ENCODE assay signal across 18 cellular contexts in the genomic region with DNA sequence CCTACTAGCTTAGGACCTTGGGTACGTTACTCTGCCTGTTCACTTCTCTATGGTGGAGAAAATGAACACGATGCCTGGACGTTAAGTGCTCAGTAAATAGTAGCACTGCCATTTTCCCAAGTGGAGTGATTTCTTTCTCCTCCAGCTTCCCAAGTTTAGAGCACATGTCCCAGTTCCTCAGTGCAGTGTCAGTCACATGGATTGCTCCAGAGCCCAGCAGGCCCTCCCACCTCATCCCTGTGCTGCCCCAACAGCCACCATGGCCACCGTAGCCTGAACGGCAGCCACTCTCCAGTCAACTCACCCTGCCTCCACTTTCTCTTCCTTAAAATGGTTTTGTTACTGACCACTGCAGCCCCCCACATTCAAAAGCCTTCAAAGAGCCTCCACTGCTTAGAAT. TPM values are rescaled to one million over a fixed set of nuclear protein-coding genes. Genes with fewer than 3 reads are reported as not detected.
DNase-seq lines count a peak whose midpoint lies in the region; ATAC-seq and TF ChIP-seq lines count a peak whose summit lies in the region.
"Had no signal": no experiment of that assay in that cellular context is flagged by ENCODE, and none has a peak within 500 bp of the region (broad histone marks: within the 10 kb centered on the region; RNA-seq: fewer than 3 reads in every experiment).

No MANE protein-coding gene starts in this region.

- H3K27me3 Mint-ChIP-seq in H9 (ENCODE audit: low read depth), result no peaks in the 10 kb centered on the region
- peaks cover 4% of the 10 kb centered on the region for H3K27me3 Mint-ChIP-seq in neural progenitor cell (ENCODE audit: insufficient read depth, low read depth)
- H3K27me3 Mint-ChIP-seq: activated naive CD8-positive, alpha-beta T cell treated with anti-CD3 and anti-CD28 coated beads, Interleukin-2, amount 10 ng/mL, durations not matched to agents 7 days and 5 days; natural killer cell treated with Interleukin-12 subunit alpha and Interleukin-12 subunit beta and Interleukin-15 and Interleukin-18, amount 100 ng/mL, for 72 hours had no signal

- H2BK20ac ChIP-seq in H9 (ENCODE audit: low read depth, low read length, poor library complexity, severe bottlenecking), result no peak overlapping the region

- H2BK15ac ChIP-seq in H9 (ENCODE audit: low read depth, low read length), result no peak overlapping the region

- no peak overlapping the region for H3K4me3 ChIP-seq in A673 (ENCODE audit: low read depth, low read length, poor library complexity, severe bottlenecking)
- no peak overlapping the region for H3K4me3 ChIP-seq in neural progenitor cell
- H3K4me3 ChIP-seq in ovary, result no peak overlapping the region
- H3K4me3 ChIP-seq: body of pancreas, spleen had no signal

- H3K4me1 ChIP-seq in A673 (ENCODE audit: insufficient read depth, low read length, poor library complexity, severe bottlenecking) (peaks cover 36% of the 10 kb centered on the region), H9 (ENCODE audit: insufficient read depth, low read length) (no peaks in the 10 kb centered on the region; the same call in 1 of the 2 replicates), neural progenitor cell (peaks cover 45% of the 10 kb centered on the region), ovary (ENCODE audit: insufficient read depth) (peaks cover 12% of the 10 kb centered on the region)

- H3K9ac ChIP-seq in H9 (ENCODE audit: extremely low read depth, insufficient read length, low read length) (no peak overlapping the region), neural progenitor cell (no peak overlapping the region)
- H3K9ac ChIP-seq: KMS-11 had no signal

- no peak overlapping the region for H2AFZ ChIP-seq in H9 (ENCODE audit: low read length)
- no peak overlapping the region for H2AFZ ChIP-seq in neural progenitor cell (replicated peaks)

- H2BK12ac ChIP-seq in H9 (ENCODE audit: insufficient read length, low read depth, low read length), result no peak overlapping the region

- H3K27me3 ChIP-seq in A673 (replicated peaks; ENCODE audit: insufficient read depth, low read depth, low read length, poor library complexity), result no peaks in the 10 kb centered on the region
- H3K27me3 ChIP-seq in H9 (ENCODE audit: insufficient read depth, low read length), result no peaks in the 10 kb centered on the region
- H3K27me3 ChIP-seq in neural progenitor cell, result no peaks in the 10 kb centered on the region
- H3K27me3 ChIP-seq in ovary, result no peaks in the 10 kb centered on the region
- H3K27me3 ChIP-seq: body of pancreas, spleen had no signal

- no peak overlapping the region for H3K4me2 ChIP-seq in H9 (ENCODE audit: insufficient read depth, insufficient read length, low read length)
- H3K4me2 ChIP-seq in neural progenitor cell, result no peak overlapping the region
- H3K4me2 ChIP-seq: KMS-11 had no signal

- no peak overlapping the region for H4K5ac ChIP-seq in H9 (ENCODE audit: insufficient read length, low read depth, low read length)

- no peaks in the 10 kb centered on the region for H3K79me2 ChIP-seq in H9 (ENCODE audit: insufficient read depth, low read length)
- peaks cover 48% of the 10 kb centered on the region for H3K79me2 ChIP-seq in neural progenitor cell (ENCODE audit: low read depth)

- H3K36me3 ChIP-seq in A673 (ENCODE audit: insufficient read depth, low read length, poor library complexity, severe bottlenecking), result peaks cover 64% of the 10 kb centered on the region
- H3K36me3 ChIP-seq in neural progenitor cell, result peaks cover 13% of the 10 kb centered on the region
- no peaks in the 10 kb centered on the region for H3K36me3 ChIP-seq in ovary

- peak overlapping the region in 2 of 3 experiments; percentile 13 to 88; a peak in 3 of 7 replicates for H3K27ac Mint-ChIP-seq in H9
- H3K27ac Mint-ChIP-seq in neural progenitor cell, result peak overlapping the region; percentile 87
- H3K27ac Mint-ChIP-seq: activated naive CD8-positive, alpha-beta T cell treated with anti-CD3 and anti-CD28 coated beads, Interleukin-2, amount 10 ng/mL, durations not matched to agents 7 days and 5 days; activated T-cell treated with anti-CD3 and anti-CD28 coated beads, Interleukin-2, amount 50 U/mL, for 72 hours; natural killer cell treated with Interleukin-12 subunit alpha and Interleukin-12 subunit beta and Interleukin-15 and Interleukin-18, amount 100 ng/mL, for 72 hours had no signal

- H3K27ac ChIP-seq in A673 (ENCODE audit: low read depth, low read length, poor library complexity, severe bottlenecking), result peak overlapping the region; percentile 41
- no peak overlapping the region for H3K27ac ChIP-seq in H9 (ENCODE audit: insufficient read length, low read depth, low read length)
- peak overlapping the region; percentile 96 for H3K27ac ChIP-seq in caudate nucleus (ENCODE audit: low read depth, low read length)
- peak overlapping the region; percentile 32 for H3K27ac ChIP-seq in neural progenitor cell
- H3K27ac ChIP-seq in ovary, result no peak overlapping the region
- H3K27ac ChIP-seq: body of pancreas, KMS-11, spleen had no signal

- TF ChIP-seq CTCF in A673 (conservative IDR thresholded peaks at IDR 0.05; ENCODE audit: low read depth, low read length) (no peak), H9 (conservative IDR thresholded peaks at IDR 0.05) (no peak), neural progenitor cell (IDR thresholded peaks at IDR 0.05) (no peak), ovary (IDR thresholded peaks at IDR 0.05) (no peak)

- CTCF ChIA-PET in A673 (lab: Charles Lee), result interaction anchor here (0.7 kb wide), 1 partner anchor 100 kb away, joined by 3 read pairs; a partner anchor contains a TSS

- DNase-seq in A673 (ENCODE audit: low spot score), result no peak
- no peak for DNase-seq in H9
- DNase-seq in caudate nucleus (lab: John Stamatoyannopoulos, UW), result no peak
- DNase-seq in neural progenitor cell (ENCODE audit: low spot score), result no peak
- DNase-seq in ovary, result no peak
- DNase-seq in hippocampal formation (lab: John Stamatoyannopoulos, UW), result no peak
- DNase-seq: activated CD4-positive, CD25-positive, alpha-beta regulatory T cell; activated naive CD8-positive, alpha-beta T cell treated with anti-CD3 and anti-CD28 coated beads, Interleukin-2, amount 10 ng/mL, durations not matched to agents 7 days and 5 days; activated T-cell treated with anti-CD3 and anti-CD28 coated beads, Interleukin-2, amount 50 U/mL, for 72 hours; body of pancreas; islet precursor cell; mesenchymal stem cell; NCI-H2029; SHP77; spleen had no signal

- H4K20me1 ChIP-seq in H9 (ENCODE audit: control insufficient read depth, insufficient read depth, insufficient read length) (no peaks in the 10 kb centered on the region), neural progenitor cell (ENCODE audit: low read depth) (peaks cover 60% of the 10 kb centered on the region)

- no peak overlapping the region for H2AK5ac ChIP-seq in H9 (ENCODE audit: insufficient read length, low read length)

- H4K91ac ChIP-seq in H9 (ENCODE audit: insufficient read length, low read depth, low read length), result no peak overlapping the region

- H3F3A ChIP-seq in neural progenitor cell (ENCODE audit: low read depth), result peaks cover 81% of the 10 kb centered on the region

- POLR2A ChIA-PET in A673 (lab: Charles Lee; ENCODE audit: low non-redundant PET), result interaction anchor here (1.2 kb wide), 1 partner anchor 34 kb away, joined by 3 read pairs; no protein-coding TSS in a partner anchor

- no peaks in the 10 kb centered on the region for H3K23me2 ChIP-seq in H9 (ENCODE audit: insufficient read length, low read depth, low read length, poor library complexity, severe bottlenecking)

- TF ChIP-seq POLR2A in ovary (IDR thresholded peaks at IDR 0.05), result no peak

- no peak for ATAC-seq in HG02885 (IDR thresholded peaks at IDR 0.05; ENCODE audit: poor library complexity, unreplicated experiment)
- ATAC-seq: activated T-cell treated with anti-CD3 and anti-CD28 coated beads, Interleukin-2, amount 50 U/mL, for 72 hours; body of pancreas; natural killer cell treated with Interleukin-12 subunit alpha and Interleukin-12 subunit beta and Interleukin-15 and Interleukin-18, amount 100 ng/mL, for 72 hours had no signal

- no peak overlapping the region for H3K56ac ChIP-seq in H9 (ENCODE audit: insufficient read length, low read depth, low read length)

- H3K18ac ChIP-seq in H9 (ENCODE audit: insufficient read length, low read depth, low read length), result no peak overlapping the region

- no TSS peak for BruUV-seq in A673 (replicated peaks; lab: Mats Ljungman, UMichigan)

- no peaks in the 10 kb centered on the region for H3K9me3 ChIP-seq in A673 (ENCODE audit: low read depth, low read length, poor library complexity, severe bottlenecking)
- H3K9me3 ChIP-seq in H9 (ENCODE audit: control insufficient read depth, low read depth, low read length), result no peaks in the 10 kb centered on the region
- H3K9me3 ChIP-seq in neural progenitor cell (ENCODE audit: low read depth), result no peaks in the 10 kb centered on the region
- H3K9me3 ChIP-seq in ovary, result no peaks in the 10 kb centered on the region
- H3K9me3 ChIP-seq: body of pancreas, spleen had no signal

- no peak overlapping the region for H3K14ac ChIP-seq in H9 (ENCODE audit: insufficient read depth, low read length)

- peaks cover 32 to 48% (median 42%) of the 10 kb centered on the region in 3 experiments for H3K36me3 Mint-ChIP-seq in H9 (ENCODE audit: insufficient read depth in 1 of 3, low read depth in 3 of 3)
- peaks cover 43% of the 10 kb centered on the region for H3K36me3 Mint-ChIP-seq in neural progenitor cell

- H3K79me1 ChIP-seq in H9 (ENCODE audit: insufficient read depth, low read depth, low read length, poor library complexity, severe bottlenecking), result peaks cover 3% of the 10 kb centered on the region

- intact Hi-C loops in A673 (cut with micrococcal nuclease; ENCODE audit: unreplicated experiment) (loop anchor here (5.0 kb wide), 1 partner anchor 250 kb away; no protein-coding TSS in a partner anchor), ovary (cut with DNase I) (loop anchor here in 3 of 4 donors (5.0 to 10.0 kb wide), 2 partner anchors 97 to 100 kb away; a partner anchor contains a TSS)

- H3K4ac ChIP-seq in H9 (ENCODE audit: low read depth, low read length), result no peak overlapping the region

- no peak for TF ChIP-seq EP300 in ovary (IDR thresholded peaks at IDR 0.05)

- no peak overlapping the region for H2BK120ac ChIP-seq in H9 (ENCODE audit: low read depth, low read length, poor library complexity, severe bottlenecking)

- no peak overlapping the region for H3K23ac ChIP-seq in H9 (ENCODE audit: insufficient read length, low read depth, low read length)

- no peaks in the 10 kb centered on the region for H3K9me3 Mint-ChIP-seq in H9
- no peaks in the 10 kb centered on the region for H3K9me3 Mint-ChIP-seq in neural progenitor cell
- H3K9me3 Mint-ChIP-seq: activated naive CD8-positive, alpha-beta T cell treated with anti-CD3 and anti-CD28 coated beads, Interleukin-2, amount 10 ng/mL, durations not matched to agents 7 days and 5 days; activated T-cell treated with anti-CD3 and anti-CD28 coated beads, Interleukin-2, amount 50 U/mL, for 72 hours; natural killer cell treated with Interleukin-12 subunit alpha and Interleukin-12 subunit beta and Interleukin-15 and Interleukin-18, amount 100 ng/mL, for 72 hours had no signal

- H3K4me3 Mint-ChIP-seq in H9, result no peak overlapping the region
- H3K4me3 Mint-ChIP-seq in neural progenitor cell, result no peak overlapping the region
- H3K4me3 Mint-ChIP-seq: activated naive CD8-positive, alpha-beta T cell treated with anti-CD3 and anti-CD28 coated beads, Interleukin-2, amount 10 ng/mL, durations not matched to agents 7 days and 5 days; activated T-cell treated with anti-CD3 and anti-CD28 coated beads, Interleukin-2, amount 50 U/mL, for 72 hours; natural killer cell treated with Interleukin-12 subunit alpha and Interleukin-12 subunit beta and Interleukin-15 and Interleukin-18, amount 100 ng/mL, for 72 hours had no signal

- H2BK5ac ChIP-seq in H9 (ENCODE audit: insufficient read length, low read length), result no peak overlapping the region

- no peak overlapping the region for H4K8ac ChIP-seq in H9 (replicated peaks; ENCODE audit: insufficient read length, low read depth, low read length)

- no CpG with 5 or more reads among the region's 5 CpGs for WGBS in H9 (ENCODE audit: extremely low coverage, insufficient read length, low lambda C conversion rate)
- WGBS in ovary, 3 donors, result 85 to 89% (median 87%) methylated on average over 5 of the region's 5 CpGs

- no peak overlapping the region for H3T11ph ChIP-seq in H9 (ENCODE audit: low read length)

- H3K4me1 Mint-ChIP-seq in H9 (peaks cover 38 to 44% of the 10 kb centered on the region in 2 experiments), neural progenitor cell (peaks cover 47% of the 10 kb centered on the region)

RNA-seq across cellular contexts. Expression of a gene that starts 8.5 kb away (rescaled TPM):
- total RNA-seq in A673 (2021) (920 and 933 TPM in 2 replicates), H9 (2021) (499 and 500 TPM in 2 replicates), neural progenitor cell (ENCODE audit: low replicate concordance) (356 and 519 TPM in 2 replicates), ovary (100 to 1,000 TPM in 5 of 7 donors, 10 to 100 TPM in 2; 59.3 to 224 (median 127) TPM)
- polyA plus RNA-seq in ovary, result 100 to 1,000 TPM; 220 to 271 TPM

RNA-seq across cellular contexts. Expression of a gene that starts 22.2 kb away (rescaled TPM):
- total RNA-seq in A673 (2021), result 2.9 and 3.0 TPM in 2 replicates
- 6.0 and 6.3 TPM in 2 replicates for total RNA-seq in H9 (2021)
- 1.1 and 3.7 TPM in 2 replicates for total RNA-seq in neural progenitor cell (ENCODE audit: low replicate concordance)
- 10 to 100 TPM in 6 of 7 donors, 1 to 10 TPM in 1; 8.6 to 98.1 (median 72.2) TPM for total RNA-seq in ovary
- 10 to 100 TPM; 19.4 to 23.3 TPM for polyA plus RNA-seq in ovary

RNA-seq across cellular contexts. Expression of a gene that starts 38.5 kb away (rescaled TPM):
- total RNA-seq in A673 (2021) (17.7 and 18.9 TPM in 2 replicates), H9 (2021) (22.0 and 22.2 TPM in 2 replicates), neural progenitor cell (ENCODE audit: low replicate concordance) (15.2 and 17.1 TPM in 2 replicates), ovary (under 1 TPM in 6 of 7 donors, not detected in 1; 0.35 to 0.75 (median 0.44) TPM)
- under 1 TPM; 0.23 to 0.45 TPM for polyA plus RNA-seq in ovary
- total RNA-seq: body of pancreas had no signal

Comparison
In these comparisons a context has a peak if more than half of its experiments do, and no peak if none do; other contexts are left out.
1. H3K27ac ChIP-seq: peak in A673 (single experiment), caudate nucleus (single experiment) and neural progenitor cell (single experiment); none in H9 (single experiment) and ovary (0 of 2).